1 cellular context compared by ENCODE assay signal in genomic region chr11:1271927-1272326, GRCh38.
TF ChIP-seq lines count a peak whose summit lies in the region.

No MANE protein-coding gene starts in this region.

TF ChIP-seq in GM23338, 12 proteins besides CTCF, POLR2A, EP300 and RAD21 (continued from another document):
- TF ChIP-seq ZNF462 (CRISPR knock-in tag; IDR thresholded peaks at IDR 0.05) (no peak), REST (IDR thresholded peaks at IDR 0.05; ENCODE audit: unreplicated experiment) (no peak), NANOG (IDR thresholded peaks at IDR 0.05; ENCODE audit: borderline replicate concordance) (no peak), EZH2phosphoT487 (IDR thresholded peaks at IDR 0.05; ENCODE audit: unreplicated experiment) (no peak)
